In the genomic region with DNA sequence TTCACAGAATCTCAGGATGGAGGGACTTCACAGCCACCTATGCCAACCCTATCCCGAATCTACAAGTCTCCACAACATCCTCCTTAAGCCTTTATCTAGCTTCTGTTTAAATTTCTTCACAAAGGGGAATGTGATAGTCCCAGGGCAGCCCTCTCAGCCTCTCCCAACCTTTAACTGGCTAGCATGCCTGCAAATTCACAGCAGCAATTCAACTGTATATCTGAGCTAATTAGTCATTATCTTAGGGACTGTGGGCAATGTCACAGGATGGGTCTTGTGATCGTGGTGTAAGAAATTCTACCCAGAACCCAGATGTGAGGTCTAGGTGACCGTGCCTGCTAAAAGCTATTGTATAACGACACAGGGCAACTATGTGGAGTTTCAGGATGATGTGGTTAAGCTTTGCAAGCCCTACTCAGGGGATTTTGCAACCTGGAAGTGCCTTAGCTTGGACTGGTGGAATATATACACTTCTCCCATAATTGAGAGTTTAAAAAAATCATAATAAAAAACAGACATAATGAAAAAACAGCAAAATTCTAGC, we compare ENCODE assay signal across 27 cellular contexts.
A peak's percentile ranks its signal among the peaks of the same experiment; 100 is the strongest.
DNase-seq lines count a peak whose midpoint lies in the region; ATAC-seq and TF ChIP-seq lines count a peak whose summit lies in the region.
"Had no signal": no experiment of that assay in that cellular context is flagged by ENCODE, and none has a peak within 500 bp of the region (broad histone marks: within the 10 kb centered on the region; RNA-seq: fewer than 3 reads in every experiment).

No MANE protein-coding gene starts in this region.

- DNase-seq in mammary epithelial cell: peak; percentile 32
- no peak for DNase-seq in MCF 10A (ENCODE audit: unreplicated experiment)
- peak; percentile 58 for DNase-seq in amniotic epithelial cell (ENCODE audit: low read depth)
- peak; percentile 25 for DNase-seq in kidney tubule cell (ENCODE audit: low spot score)
- DNase-seq in cortex of kidney (lab: John Stamatoyannopoulos, UW): no peak
- DNase-seq in stimulated activated CD8-positive, alpha-beta memory T cell treated with anti-CD3 and anti-CD28 coated beads, Interleukin-4, amount 100 ng/mL, for 48 hours: no peak
- DNase-seq: activated CD8-positive, alpha-beta T cell treated with anti-CD3 and anti-CD28 coated beads for 36 hours; activated gamma-delta T cell treated with Interleukin-2 at 50 U/mL for 16 hours; activated T-cell treated with anti-CD3 and anti-CD28 coated beads for 4 hours; adrenal gland; BE2C; DMS79; heart right ventricle; left ventricle myocardium inferior; mucosa of descending colon; NCI-H1436 treated with DMSO at 0.1 percent for 48 hours; NCI-H2171 treated with DMSO at 0.1 percent for 48 hours; NCI-H526 treated with DMSO at 0.1 percent for 48 hours; stimulated activated CD4-positive, alpha-beta T cell treated with anti-CD3 and anti-CD28 coated beads, Interleukin-2, amount 100 ng/mL, for 48 hours; T1000 had no signal

- BruUV-seq in mammary epithelial cell (replicated peaks; lab: Mats Ljungman, UMichigan): no TSS peak
- BruUV-seq in MCF 10A (replicated peaks; lab: Mats Ljungman, UMichigan): no TSS peak

- no peak overlapping the region for H3K27ac ChIP-seq in mammary epithelial cell (ENCODE audit: insufficient read depth, low read depth, low read length)
- H3K27ac ChIP-seq: adrenal gland, coronary artery, heart right ventricle, left ventricle myocardium inferior, tibial nerve had no signal

- no peaks in the 10 kb centered on the region for H3K36me3 Mint-ChIP-seq in MCF 10A (ENCODE audit: insufficient read depth, unreplicated experiment)

- dilution Hi-C loops in mammary epithelial cell (cut with HindIII; ENCODE audit: low sequenced_read_pairs): no loop called here

- no peaks in the 10 kb centered on the region for H3K36me3 ChIP-seq in mammary epithelial cell (ENCODE audit: insufficient read depth, low read length)
- H3K36me3 ChIP-seq: adrenal gland, BE2C, heart right ventricle had no signal

- H3K27ac Mint-ChIP-seq in MCF 10A (ENCODE audit: low read depth, unreplicated experiment): no peak overlapping the region
- H3K27ac Mint-ChIP-seq: activated CD8-positive, alpha-beta T cell treated with anti-CD3 and anti-CD28 coated beads for 36 hours; stimulated activated naive CD8-positive, alpha-beta T cell treated with anti-CD3 and anti-CD28 coated beads, Interleukin-15, Interleukin-2, amounts not matched to agents 100 ng/mL and 50 ng/mL, for 24 hours had no signal

- CTCF ChIA-PET in mammary epithelial cell (lab: Charles Lee; ENCODE audit: low non-redundant PET) (no interaction called here), MCF 10A (lab: Yijun Ruan, JAX) (no interaction called here)

- H3K9me3 Mint-ChIP-seq in MCF 10A (ENCODE audit: unreplicated experiment): peaks cover 24% of the 10 kb centered on the region

- H3K4me3 Mint-ChIP-seq in MCF 10A (ENCODE audit: unreplicated experiment): no peak overlapping the region
- H3K4me3 Mint-ChIP-seq: activated CD8-positive, alpha-beta T cell treated with anti-CD3 and anti-CD28 coated beads for 36 hours; stimulated activated naive CD8-positive, alpha-beta T cell treated with anti-CD3 and anti-CD28 coated beads, Interleukin-15, Interleukin-2, amounts not matched to agents 100 ng/mL and 50 ng/mL, for 24 hours had no signal

- POLR2A ChIA-PET in MCF 10A (lab: Yijun Ruan, JAX): interaction anchor here (0.7 to 1.3 kb wide), 3 partner anchors 12 to 671 kb away, joined by 3 to 5 read pairs (median 5); partner anchors contain the start of gene EID1

- no peak overlapping the region for H2AFZ ChIP-seq in mammary epithelial cell (ENCODE audit: low read depth, low read length)

- WGBS in mammary epithelial cell (ENCODE audit: low coverage, missing lambda C conversion rate): 94% methylated on average over 4 of the region's 4 CpGs

- TF ChIP-seq CTCF in mammary epithelial cell (conservative IDR thresholded peaks at IDR 0.05 in 1 of 2, IDR thresholded peaks at IDR 0.05 in 1 of 2; ENCODE audit: extremely low read depth in 1 of 2, insufficient read depth in 1 of 2, low read depth in 1 of 2, low read length in 2 of 2) (no peak), MCF 10A (IDR thresholded peaks at IDR 0.05; ENCODE audit: unreplicated experiment) (no peak)

- H3K27me3 Mint-ChIP-seq in MCF 10A (ENCODE audit: insufficient read depth, unreplicated experiment): no peaks in the 10 kb centered on the region
- H3K27me3 Mint-ChIP-seq: activated CD8-positive, alpha-beta T cell treated with anti-CD3 and anti-CD28 coated beads for 36 hours; stimulated activated naive CD8-positive, alpha-beta T cell treated with anti-CD3 and anti-CD28 coated beads, Interleukin-15, Interleukin-2, amounts not matched to agents 100 ng/mL and 50 ng/mL, for 24 hours had no signal

- no peak overlapping the region for H3K9ac ChIP-seq in mammary epithelial cell (ENCODE audit: insufficient read depth, low read length)

- ATAC-seq in HG03175 (IDR thresholded peaks at IDR 0.05; ENCODE audit: unreplicated experiment) (no peak), GM18873 (IDR thresholded peaks at IDR 0.05; ENCODE audit: low FRiP score, unreplicated experiment) (no peak)
- ATAC-seq: activated CD4-positive, CD25-positive, alpha-beta regulatory T cell treated with anti-CD3 and anti-CD28 coated beads, Interleukin-2, amount 50 U/mL, for 24 hours; activated CD8-positive, alpha-beta T cell treated with anti-CD3 and anti-CD28 coated beads for 36 hours; heart right ventricle; mucosa of descending colon; Right ventricle myocardium inferior had no signal

- no peak overlapping the region for H3K4me3 ChIP-seq in mammary epithelial cell (replicated peaks in 1 of 3; ENCODE audit: insufficient read depth in 1 of 3, low read depth in 2 of 3, low read length in 3 of 3)
- H3K4me3 ChIP-seq: adrenal gland, coronary artery, heart right ventricle, left ventricle myocardium inferior, mucosa of descending colon, tibial nerve had no signal

- intact Hi-C loops in mammary epithelial cell (cut with micrococcal nuclease): no loop called here
- intact Hi-C loops in MCF 10A (cut with micrococcal nuclease): no loop called here

- H3K4me2 ChIP-seq in mammary epithelial cell (ENCODE audit: insufficient read depth, low read depth, low read length): no peak overlapping the region

- no peaks in the 10 kb centered on the region for H3K79me2 ChIP-seq in mammary epithelial cell (ENCODE audit: insufficient read depth, low read length)

- H4K20me1 ChIP-seq in mammary epithelial cell (ENCODE audit: insufficient read depth, low read length): no peaks in the 10 kb centered on the region

- no peaks in the 10 kb centered on the region for H3K27me3 ChIP-seq in mammary epithelial cell (ENCODE audit: insufficient read depth, low read length)
- H3K27me3 ChIP-seq: adrenal gland, BE2C, heart right ventricle, tibial nerve had no signal

- no peaks in the 10 kb centered on the region for H3K9me3 ChIP-seq in mammary epithelial cell (replicated peaks; ENCODE audit: insufficient read depth, low read length)
- H3K9me3 ChIP-seq: BE2C had no signal

- in situ Hi-C loops in mammary epithelial cell (cut with MboI; ENCODE audit: low sequenced_read_pairs in 2 of 2): no loop called here

- H3K4me1 ChIP-seq in mammary epithelial cell (ENCODE audit: insufficient read depth, low read length): no peaks in the 10 kb centered on the region
- H3K4me1 ChIP-seq: adrenal gland, BE2C, left ventricle myocardium inferior, tibial nerve had no signal

- H3K4me1 Mint-ChIP-seq in MCF 10A (ENCODE audit: insufficient read depth, unreplicated experiment): no peaks in the 10 kb centered on the region

Comparison
In these comparisons a context has a peak if more than half of its experiments do, and no peak if none do; other contexts are left out.
1. DNase-seq: peak in mammary epithelial cell (single experiment), amniotic epithelial cell (single experiment) and kidney tubule cell (single experiment); none in MCF 10A (single experiment), cortex of kidney (single experiment) and stimulated activated CD8-positive, alpha-beta memory T cell treated with anti-CD3 and anti-CD28 coated beads, Interleukin-4, amount 100 ng/mL, for 48 hours (single experiment).